In genomic region chr1:114716304-114717158, GRCh38 we compare ENCODE assay signal across 1 cellular context.
TF ChIP-seq lines count a peak whose summit lies in the region.

TSS of gene NRAS (minus strand) at chr1:114716771. CDS start at chr1:114716160, 611 bp downstream.

TF ChIP-seq in HepG2, 621 proteins besides CTCF, POLR2A, EP300 and RAD21 (continued from another document):
- TF ChIP-seq ZNF34 (CRISPR knock-in tag; IDR thresholded peaks at IDR 0.05; ENCODE audit: borderline replicate concordance) (no peak), ZNF530 (CRISPR knock-in tag; IDR thresholded peaks at IDR 0.05; ENCODE audit: low read depth) (no peak), ZNF552 (CRISPR knock-in tag; IDR thresholded peaks at IDR 0.05; ENCODE audit: borderline replicate concordance) (no peak; the same call in 1 of the 2 replicates), ZKSCAN8 (CRISPR knock-in tag; IDR thresholded peaks at IDR 0.05; ENCODE audit: borderline replicate concordance) (0 out of 2 replicates have a peak, but pooled peaks have one; percentile 39), ZNF263 (CRISPR knock-in tag; IDR thresholded peaks at IDR 0.05) (no peak), ZNF33A (CRISPR knock-in tag; IDR thresholded peaks at IDR 0.05; ENCODE audit: borderline replicate concordance) (0 out of 2 replicates have a peak, but pooled peaks have one; percentile 47), JUNB (CRISPR knock-in tag; IDR thresholded peaks at IDR 0.05; ENCODE audit: borderline replicate concordance) (no peak), ZNF720 (CRISPR knock-in tag; IDR thresholded peaks at IDR 0.05) (no peak), ZNF562 (CRISPR knock-in tag; IDR thresholded peaks at IDR 0.05; ENCODE audit: borderline replicate concordance) (no peak), TRIM22 (IDR thresholded peaks at IDR 0.05) (no peak), GMEB2 (CRISPR knock-in tag; IDR thresholded peaks at IDR 0.05; ENCODE audit: low read depth) (0 out of 2 replicates have a peak, but pooled peaks have one; percentile 30), ARID2 (CRISPR knock-in tag; IDR thresholded peaks at IDR 0.05; ENCODE audit: borderline replicate concordance) (no peak), MTA3 (CRISPR knock-in tag; IDR thresholded peaks at IDR 0.05) (no peak), MXI1 (IDR thresholded peaks at IDR 0.05; ENCODE audit: borderline replicate concordance, low read depth, low read length) (peak; percentile 99), ZNF335 (CRISPR knock-in tag; IDR thresholded peaks at IDR 0.05) (no peak)
TF ChIP-seq in HepG2: peak in this region for 205.
